27 cellular contexts compared by ENCODE assay signal in genomic region chr7:11191574-11192220, GRCh38.
A peak's percentile ranks its signal among the peaks of the same experiment; 100 is the strongest.
DNase-seq lines count a peak whose midpoint lies in the region; ATAC-seq and TF ChIP-seq lines count a peak whose summit lies in the region.
"Had no signal": no experiment of that assay in that cellular context is flagged by ENCODE, and none has a peak within 500 bp of the region (broad histone marks: within the 10 kb centered on the region; RNA-seq: fewer than 3 reads in every experiment).

No MANE protein-coding gene starts in this region.

- CTCF ChIA-PET in CD8-positive, alpha-beta T cell (lab: Charles Lee) = interaction anchor here (1.2 kb wide), 1 partner anchor 20 kb away, joined by 5 read pairs; no protein-coding TSS in a partner anchor

- peak in 2 of 3 experiments; percentile 18 to 23 for DNase-seq in NCI-H1417 (lab: John Stamatoyannopoulos, UW)
- no peak for DNase-seq in NCI-H1417 treated with DMSO at 0.1 percent for 48 hours (lab: John Stamatoyannopoulos, UW)
- DNase-seq in SK-N-MC (ENCODE audit: low read depth, low spot score) = no peak
- DNase-seq in osteoblast (ENCODE audit: insufficient read length, low spot score, missing footprints) = no peak
- no peak for DNase-seq in stimulated activated naive CD4-positive, alpha-beta T cell treated with Interleukin-2 at 50 U/mL for 16 hours (lab: John Stamatoyannopoulos, UW)
- DNase-seq in CD8-positive, alpha-beta T cell = no peak
- DNase-seq: activated CD4-positive, alpha-beta T cell treated with anti-CD3 and anti-CD28 coated beads for 36 hours; activated naive CD4-positive, alpha-beta T cell treated with anti-CD3 and anti-CD28 coated beads, Interleukin-2, amount 10 ng/mL, durations not matched to agents 7 days and 5 days; activated T-cell treated with anti-CD3 and anti-CD28 coated beads, Interleukin-2, amount 50 U/mL, for 72 hours; cortex of kidney; DMS79 treated with DMSO at 0.1 percent for 48 hours; heart right ventricle; NCI-H1105; NCI-H774; nucleus accumbens; SJCRH30; stimulated activated CD4-positive, alpha-beta T cell treated with anti-CD3 and anti-CD28 coated beads, Interleukin-4, amount 100 ng/mL, for 4 hours; stimulated activated naive CD8-positive, alpha-beta T cell treated with anti-CD3 and anti-CD28 coated beads, Interleukin-15, amount 100 ng/mL, for 72 hours; T-helper 1 cell had no signal

- peak overlapping the region; percentile 93 for H3K4me2 ChIP-seq in osteoblast (ENCODE audit: insufficient read depth, low read length)

- H3K9ac ChIP-seq in SK-N-MC (ENCODE audit: insufficient read length) = peak overlapping the region; percentile 77
- peak overlapping the region; percentile 24; the same call in 1 of the 2 replicates for H3K9ac ChIP-seq in iPS-20b (ENCODE audit: low read depth, low read length)

- H3K4me1 ChIP-seq in iPS-20b (ENCODE audit: insufficient read depth, low read length) (peaks cover 25% of the 10 kb centered on the region), osteoblast (ENCODE audit: insufficient read depth, low read length) (peaks cover 26% of the 10 kb centered on the region)
- no peaks in the 10 kb centered on the region for H3K4me1 ChIP-seq in CD8-positive, alpha-beta T cell (ENCODE audit: insufficient read depth, low read length)
- H3K4me1 ChIP-seq: SJCRH30 had no signal

- TF ChIP-seq CTCF in osteoblast (IDR thresholded peaks at IDR 0.05; ENCODE audit: extremely low read depth, low read depth, low read length) = no peak
- TF ChIP-seq CTCF in CD8-positive, alpha-beta T cell (IDR thresholded peaks at IDR 0.05) = no peak

- intact Hi-C loops in CD8-positive, alpha-beta T cell (cut with DNase I, micrococcal nuclease) = no loop called here

- H3K9me3 ChIP-seq in SK-N-MC (ENCODE audit: low read depth, low read length) = no peaks in the 10 kb centered on the region
- H3K9me3 ChIP-seq in iPS-20b (ENCODE audit: insufficient read depth, low read depth, low read length) = no peaks in the 10 kb centered on the region
- no peaks in the 10 kb centered on the region for H3K9me3 ChIP-seq in osteoblast (ENCODE audit: low read depth, low read length)
- no peaks in the 10 kb centered on the region for H3K9me3 ChIP-seq in CD8-positive, alpha-beta T cell (ENCODE audit: low read length)
- H3K9me3 ChIP-seq: heart right ventricle, SJCRH30, tibial nerve had no signal

- no peaks in the 10 kb centered on the region for H3K36me3 Mint-ChIP-seq in CD8-positive, alpha-beta T cell
- H3K36me3 Mint-ChIP-seq: activated naive CD4-positive, alpha-beta T cell treated with anti-CD3 and anti-CD28 coated beads, Interleukin-2, amount 10 ng/mL, durations not matched to agents 7 days and 5 days had no signal

- POLR2A ChIA-PET in CD8-positive, alpha-beta T cell (lab: Charles Lee) = no interaction called here

- no peaks in the 10 kb centered on the region for H3K4me1 Mint-ChIP-seq in CD8-positive, alpha-beta T cell (ENCODE audit: low read depth)
- H3K4me1 Mint-ChIP-seq: activated naive CD4-positive, alpha-beta T cell treated with anti-CD3 and anti-CD28 coated beads, Interleukin-2, amount 10 ng/mL, durations not matched to agents 7 days and 5 days had no signal

- no peaks in the 10 kb centered on the region for H3K36me3 ChIP-seq in SK-N-MC (ENCODE audit: insufficient read depth, low read length)
- H3K36me3 ChIP-seq in iPS-20b (ENCODE audit: insufficient read depth, low read depth, low read length) = no peaks in the 10 kb centered on the region
- no peaks in the 10 kb centered on the region for H3K36me3 ChIP-seq in osteoblast (ENCODE audit: insufficient read depth, low read length)
- no peaks in the 10 kb centered on the region for H3K36me3 ChIP-seq in CD8-positive, alpha-beta T cell (ENCODE audit: insufficient read depth, low read length)
- H3K36me3 ChIP-seq: cardiac muscle cell, heart right ventricle, SJCRH30, tibial nerve had no signal

- H3K79me2 ChIP-seq in osteoblast (ENCODE audit: insufficient read depth, low read length) = no peaks in the 10 kb centered on the region

- H3K27me3 ChIP-seq in iPS-20b (ENCODE audit: insufficient read depth, low read length) (peaks cover 38% of the 10 kb centered on the region), osteoblast (ENCODE audit: insufficient read depth, low read length) (no peaks in the 10 kb centered on the region)
- H3K27me3 ChIP-seq in CD8-positive, alpha-beta T cell (ENCODE audit: insufficient read depth, low read length) = no peaks in the 10 kb centered on the region
- H3K27me3 ChIP-seq: cardiac muscle cell, SJCRH30, tibial nerve had no signal

- no peaks in the 10 kb centered on the region for H3K9me3 Mint-ChIP-seq in CD8-positive, alpha-beta T cell
- H3K9me3 Mint-ChIP-seq: activated naive CD4-positive, alpha-beta T cell treated with anti-CD3 and anti-CD28 coated beads, Interleukin-2, amount 10 ng/mL, durations not matched to agents 7 days and 5 days; activated T-cell treated with anti-CD3 and anti-CD28 coated beads, Interleukin-2, amount 50 U/mL, for 72 hours; HFFc6; stimulated activated naive CD8-positive, alpha-beta T cell treated with anti-CD3 and anti-CD28 coated beads, Interleukin-15, amount 100 ng/mL, for 72 hours had no signal

- H3K4me3 ChIP-seq in SK-N-MC (peak overlapping the region; percentile 83; the same call in 1 of the 2 replicates), iPS-20b (ENCODE audit: low read length) (peak overlapping the region; percentile 69; the same call in 1 of the 2 replicates), osteoblast (ENCODE audit: insufficient read depth, low read length) (no peak overlapping the region)
- H3K4me3 ChIP-seq in CD8-positive, alpha-beta T cell (ENCODE audit: low read depth, low read length) = no peak overlapping the region
- H3K4me3 ChIP-seq: cardiac muscle cell, GM12878, lung, SJCRH30 had no signal

- H4K20me1 ChIP-seq in osteoblast (ENCODE audit: insufficient read depth, low read length) = no peaks in the 10 kb centered on the region

- no peak overlapping the region for H2AFZ ChIP-seq in osteoblast (ENCODE audit: low read length)

- no peak overlapping the region for H3K4me3 Mint-ChIP-seq in CD8-positive, alpha-beta T cell
- H3K4me3 Mint-ChIP-seq: activated CD4-positive, alpha-beta T cell treated with anti-CD3 and anti-CD28 coated beads for 36 hours; activated naive CD4-positive, alpha-beta T cell treated with anti-CD3 and anti-CD28 coated beads, Interleukin-2, amount 10 ng/mL, durations not matched to agents 7 days and 5 days had no signal

- no peak for ATAC-seq in CD8-positive, alpha-beta T cell
- ATAC-seq in GM19452 (IDR thresholded peaks at IDR 0.05; ENCODE audit: unreplicated experiment) = no peak
- ATAC-seq: GM12878, Panc1 had no signal

- peaks cover 5% of the 10 kb centered on the region for H3K27me3 Mint-ChIP-seq in CD8-positive, alpha-beta T cell (ENCODE audit: low read depth)

- H3K27ac Mint-ChIP-seq in CD8-positive, alpha-beta T cell = no peak overlapping the region
- H3K27ac Mint-ChIP-seq: activated CD4-positive, alpha-beta T cell treated with anti-CD3 and anti-CD28 coated beads for 36 hours; activated naive CD4-positive, alpha-beta T cell treated with anti-CD3 and anti-CD28 coated beads, Interleukin-2, amount 10 ng/mL, durations not matched to agents 7 days and 5 days had no signal

- peak overlapping the region; percentile 88 for H3K27ac ChIP-seq in SK-N-MC
- no peak overlapping the region for H3K27ac ChIP-seq in iPS-20b (ENCODE audit: low read length)
- H3K27ac ChIP-seq in osteoblast (ENCODE audit: low read depth, low read length) = peak overlapping the region; percentile 63
- H3K27ac ChIP-seq in CD8-positive, alpha-beta T cell (ENCODE audit: low read depth, low read length) = no peak overlapping the region
- H3K27ac ChIP-seq: cardiac muscle cell, SJCRH30 had no signal

Comparison
In these comparisons a context has a peak if more than half of its experiments do, and no peak if none do; other contexts are left out.
1. DNase-seq: peak in NCI-H1417 (2 of 3); none in NCI-H1417 treated with DMSO at 0.1 percent for 48 hours (single experiment), SK-N-MC (single experiment), osteoblast (single experiment), stimulated activated naive CD4-positive, alpha-beta T cell treated with Interleukin-2 at 50 U/mL for 16 hours (single experiment) and CD8-positive, alpha-beta T cell (0 of 7).
2. H3K27ac ChIP-seq: peak in SK-N-MC (single experiment) and osteoblast (single experiment); none in iPS-20b (single experiment) and CD8-positive, alpha-beta T cell (single experiment).
3. H3K4me3 ChIP-seq: peak in SK-N-MC (single experiment) and iPS-20b (single experiment); none in osteoblast (single experiment) and CD8-positive, alpha-beta T cell (single experiment).